Comparison of ENCODE assay signal across 1 cellular context in the genomic region with DNA sequence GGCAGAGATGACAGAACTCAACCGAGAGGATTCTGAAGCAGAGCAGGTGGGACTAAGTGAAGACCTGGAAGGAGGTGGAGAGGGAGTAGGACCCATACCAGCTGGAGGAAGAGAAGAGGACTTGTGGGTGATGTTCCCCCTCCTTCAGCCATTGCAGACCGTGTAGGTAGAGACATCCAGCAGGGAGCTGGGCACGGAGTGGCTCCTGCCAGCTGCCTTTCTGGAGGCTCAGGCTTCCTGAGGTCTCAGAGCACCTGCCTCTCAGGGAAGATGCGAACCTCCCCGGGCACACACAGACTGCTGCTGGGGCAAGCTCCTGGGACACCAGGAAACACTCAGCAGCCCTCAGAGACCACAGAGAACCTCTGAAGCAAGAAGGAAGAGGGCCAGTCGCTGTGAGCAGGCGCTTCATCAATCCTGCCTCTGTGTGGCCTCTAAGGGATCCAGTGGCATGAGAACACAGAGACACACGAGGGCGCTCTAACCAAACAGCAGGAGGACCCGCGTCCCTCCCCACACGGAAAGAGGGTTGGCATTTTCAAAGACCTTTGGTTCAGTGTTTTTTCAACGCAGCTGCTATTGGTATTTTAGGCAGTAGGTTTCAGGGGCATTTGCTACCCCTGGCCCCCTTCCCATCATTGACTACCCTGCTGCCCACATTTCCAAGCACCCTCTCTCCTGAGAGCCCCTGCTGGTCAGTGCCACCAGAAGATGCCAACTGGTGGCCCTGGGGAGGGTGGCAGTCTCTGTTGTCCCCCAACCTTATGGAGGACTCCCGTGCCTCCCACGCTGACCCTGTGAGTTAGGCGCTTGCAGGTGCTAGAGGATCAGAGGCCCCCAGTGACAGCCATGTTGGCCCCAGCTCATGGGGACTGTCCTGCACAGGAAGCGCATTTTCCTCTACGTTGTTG.
TF ChIP-seq lines count a peak whose summit lies in the region.

No MANE protein-coding gene starts in this region.

TF ChIP-seq in neural cell, 6 proteins besides CTCF, POLR2A, EP300 and RAD21 (continued from another document):
- TF ChIP-seq REST (IDR thresholded peaks at IDR 0.05; ENCODE audit: borderline replicate concordance) (no peak), TAF1 (IDR thresholded peaks at IDR 0.05; ENCODE audit: low read depth) (no peak), POLR2AphosphoS5 (IDR thresholded peaks at IDR 0.05) (no peak), EZH2 (IDR thresholded peaks at IDR 0.05; ENCODE audit: borderline replicate concordance, insufficient read depth, low read length, poor library complexity, severe bottlenecking) (no peak)
